In genomic region chr3:67828486-67829010, GRCh38 we compare ENCODE assay signal across 26 cellular contexts.
"Had no signal": no experiment of that assay in that cellular context is flagged by ENCODE, and none has a peak within 500 bp of the region (broad histone marks: within the 10 kb centered on the region; RNA-seq: fewer than 3 reads in every experiment).

No MANE protein-coding gene starts in this region.

- H3K79me2 ChIP-seq: parathyroid adenoma had no signal

- DNase-seq: naive thymus-derived CD8-positive, alpha-beta T cell; nephron progenitor cell; occipital lobe; ovary; posterior cingulate gyrus; psoas muscle; right cardiac atrium; right lobe of liver; sigmoid colon; small intestine; stimulated activated CD4-positive, alpha-beta T cell treated with anti-CD3 and anti-CD28 coated beads, Interleukin-15, amount 100 ng/mL, for 24 hours; stimulated activated CD4-positive, alpha-beta T cell treated with anti-CD3 and anti-CD28 coated beads, Interleukin-2, amount 100 ng/mL, for 24 hours; stimulated activated CD4-positive, alpha-beta T cell treated with anti-CD3 and anti-CD28 coated beads, Interleukin-2, amount 100 ng/mL, for 48 hours; stimulated activated CD4-positive, alpha-beta T cell treated with anti-CD3 and anti-CD28 coated beads, Interleukin-4, amount 100 ng/mL, for 24 hours; stimulated activated naive B cell treated with anti-CD40 and anti-IgM and Interleukin-4, amounts not matched to agents 10 μg/mL and 1 μg/mL and 100 μg/mL, for 72 hours; stimulated activated naive CD4-positive, alpha-beta T cell treated with Interleukin-2 at 50 U/mL for 16 hours; stomach; thyroid gland; trophoblast cell; upper lobe of left lung had no signal

- H3K27me3 ChIP-seq: ovary, right lobe of liver, sigmoid colon, stomach, thyroid gland, tibial nerve, upper lobe of left lung, vagina had no signal

- ATAC-seq: naive thymus-derived CD8-positive, alpha-beta T cell; natural killer cell treated with Interleukin-12 subunit alpha and Interleukin-12 subunit beta and Interleukin-15 and Interleukin-18, amount 100 ng/mL, for 72 hours; psoas muscle; right cardiac atrium; right lobe of liver; stimulated activated effector memory CD8-positive, alpha-beta T cell treated with anti-CD3 and anti-CD28 coated beads, Interleukin-12 subunit alpha, Interleukin-12 subunit beta, amount 100 ng/mL, for 72 hours; stimulated activated naive B cell treated with anti-CD40 and anti-IgM and Interleukin-4, amounts not matched to agents 10 μg/mL and 1 μg/mL and 100 μg/mL, for 72 hours had no signal

- H3K36me3 ChIP-seq: ovary, right lobe of liver, sigmoid colon, stomach, thoracic aorta, thyroid gland, tibial nerve, upper lobe of left lung, vagina had no signal

- H3K27ac ChIP-seq: ovary, parathyroid adenoma, psoas muscle, right lobe of liver, sigmoid colon, stomach, thoracic aorta, thyroid gland, tibial nerve, upper lobe of left lung, vagina had no signal

- H3K4me3 ChIP-seq: ovary, psoas muscle, right lobe of liver, sigmoid colon, stomach, thoracic aorta, thyroid gland, tibial nerve, upper lobe of left lung, vagina had no signal

- H3K9ac ChIP-seq: parathyroid adenoma had no signal

- H3K4me1 ChIP-seq: parathyroid adenoma, psoas muscle, right lobe of liver, sigmoid colon, stomach, thyroid gland, tibial nerve, upper lobe of left lung, vagina had no signal
